8 cellular contexts compared by ENCODE assay signal in the genomic region with DNA sequence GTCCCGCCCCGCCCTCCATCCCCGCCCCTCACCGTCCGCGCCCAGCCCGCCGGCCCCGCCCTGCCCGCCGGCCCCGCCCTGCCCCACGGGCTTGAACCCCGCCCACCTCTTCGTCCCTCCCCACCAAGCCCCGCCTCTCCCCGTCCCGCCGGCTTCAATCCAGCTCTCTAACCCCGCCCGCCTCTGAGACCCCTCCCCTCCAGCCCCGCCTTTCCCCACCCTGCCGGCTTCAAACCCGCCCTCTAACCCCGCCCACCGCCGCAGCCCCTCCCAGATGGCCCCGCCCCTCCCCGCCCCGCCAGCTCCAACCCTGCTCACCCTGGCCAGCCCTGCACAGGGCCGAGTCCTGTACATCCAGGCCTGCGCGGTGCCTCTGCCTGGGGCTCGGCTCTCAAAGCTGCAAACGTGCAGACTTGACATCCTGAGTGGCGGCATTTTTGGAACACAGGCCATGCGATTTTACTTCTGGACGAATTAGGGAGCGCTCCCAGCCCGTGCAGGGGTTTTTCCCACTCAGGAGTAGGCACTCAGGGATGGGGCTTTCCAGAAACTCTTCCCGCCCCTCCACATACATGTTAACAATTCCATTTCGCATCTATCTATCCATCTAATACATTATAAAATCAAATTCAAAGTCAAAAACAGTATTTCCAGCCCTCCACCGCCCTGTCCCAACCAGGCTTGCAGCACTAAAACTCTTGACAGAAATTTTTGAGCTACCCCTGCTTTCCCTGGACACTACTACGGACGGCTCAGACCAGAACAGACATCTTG. TPM values are rescaled to one million over a fixed set of nuclear protein-coding genes. Genes with fewer than 3 reads are reported as not detected.
DNase-seq lines count a peak whose midpoint lies in the region; ATAC-seq and TF ChIP-seq lines count a peak whose summit lies in the region.

No MANE protein-coding gene starts in this region.

- no peaks in the 10 kb centered on the region for H3K27me3 Mint-ChIP-seq in Calu3 (ENCODE audit: unreplicated experiment)
- H3K27me3 Mint-ChIP-seq in naive thymus-derived CD4-positive, alpha-beta T cell, result no peaks in the 10 kb centered on the region

- H3K4me1 ChIP-seq in naive thymus-derived CD4-positive, alpha-beta T cell (ENCODE audit: control insufficient read depth in 2 of 2, insufficient read depth in 2 of 2, low read length in 2 of 2), result peaks cover 41 to 44% of the 10 kb centered on the region in 2 donors

- H3K36me3 Mint-ChIP-seq in Calu3 (ENCODE audit: insufficient read depth, unreplicated experiment), result peaks cover 15% of the 10 kb centered on the region
- peaks cover 0 to 13% (median 0%) of the 10 kb centered on the region in 5 donors for H3K36me3 Mint-ChIP-seq in naive thymus-derived CD4-positive, alpha-beta T cell

- no peaks in the 10 kb centered on the region for H3K9me3 ChIP-seq in naive thymus-derived CD4-positive, alpha-beta T cell (ENCODE audit: control insufficient read depth in 2 of 3, low read length in 3 of 3)

- H3K4me1 Mint-ChIP-seq in Calu3 (ENCODE audit: low read depth, unreplicated experiment), result peaks cover 36% of the 10 kb centered on the region
- H3K4me1 Mint-ChIP-seq in naive thymus-derived CD4-positive, alpha-beta T cell, result peaks cover 47 to 72% (median 63%) of the 10 kb centered on the region in 7 donors

- DNase-seq in Calu3, result peak; percentile 95
- peak; percentile 95 for DNase-seq in HuH-7 (ENCODE audit: low spot score)
- peak; percentile 93 for DNase-seq in OCI-M1 (lab: John Stamatoyannopoulos, UW)
- DNase-seq in activated T-cell treated with anti-CD3 and anti-CD28 coated beads, Interleukin-2, amount 50 U/mL, for 48 hours, result peak; percentile 95
- peak; percentile 84 to 97 (median 91) for DNase-seq in naive thymus-derived CD4-positive, alpha-beta T cell
- DNase-seq in stimulated activated CD8-positive, alpha-beta memory T cell treated with anti-CD3 and anti-CD28 coated beads, Interleukin-7, amount 100 ng/mL, for 24 hours (ENCODE audit: low read depth), result peak; percentile 91

- ATAC-seq in GM21526 (IDR thresholded peaks at IDR 0.05; ENCODE audit: low FRiP score, unreplicated experiment), result peak; percentile 49
- ATAC-seq in esophagus mucosa, result peak; percentile 97
- peak; percentile 93 for ATAC-seq in naive thymus-derived CD4-positive, alpha-beta T cell

- H3K27me3 ChIP-seq in naive thymus-derived CD4-positive, alpha-beta T cell (ENCODE audit: control insufficient read depth in 2 of 2, insufficient read depth in 2 of 2, low read length in 2 of 2), result no peaks in the 10 kb centered on the region

- H3K27ac Mint-ChIP-seq in Calu3 (ENCODE audit: unreplicated experiment), result peak overlapping the region; percentile 69
- peak overlapping the region; percentile 91 to 95 (median 95) for H3K27ac Mint-ChIP-seq in naive thymus-derived CD4-positive, alpha-beta T cell

- intact Hi-C loops in Calu3 (cut with micrococcal nuclease; ENCODE audit: unreplicated experiment), result no loop called here
- intact Hi-C loops in naive thymus-derived CD4-positive, alpha-beta T cell (cut with micrococcal nuclease), result loop anchor here (1.0 to 2.0 kb wide), 14 partner anchors 16 to 1648 kb away; a partner anchor contains a TSS

- H3K4me3 ChIP-seq in naive thymus-derived CD4-positive, alpha-beta T cell (ENCODE audit: low read length), result peak overlapping the region; percentile 57

- peak overlapping the region; percentile 66 for H3K27ac ChIP-seq in naive thymus-derived CD4-positive, alpha-beta T cell (ENCODE audit: low read depth, low read length)

- no peaks in the 10 kb centered on the region for H3K36me3 ChIP-seq in naive thymus-derived CD4-positive, alpha-beta T cell (ENCODE audit: control insufficient read depth in 2 of 3, insufficient read depth in 3 of 3, low read length in 3 of 3)

- no TSS peak for BruUV-seq in Calu3 (replicated peaks; lab: Mats Ljungman, UMichigan)

- H3K4me3 Mint-ChIP-seq in Calu3 (ENCODE audit: low read depth, unreplicated experiment), result peak overlapping the region; percentile 99
- H3K4me3 Mint-ChIP-seq in naive thymus-derived CD4-positive, alpha-beta T cell, result peak overlapping the region; percentile 80 to 97 (median 89)

- no peak for TF ChIP-seq CTCF in Calu3 (IDR thresholded peaks at IDR 0.05; ENCODE audit: unreplicated experiment)

- no peaks in the 10 kb centered on the region for H3K9me3 Mint-ChIP-seq in Calu3 (ENCODE audit: low read depth, unreplicated experiment)
- H3K9me3 Mint-ChIP-seq in naive thymus-derived CD4-positive, alpha-beta T cell, result no peaks in the 10 kb centered on the region

- POLR2A ChIA-PET in naive thymus-derived CD4-positive, alpha-beta T cell (lab: Charles Lee), result interaction anchor here (0.7 to 10.2 kb wide), 12 partner anchors 9 to 331 kb away, joined by 3 to 217 read pairs (median 5); a partner anchor contains a TSS

- CTCF ChIA-PET in Calu3 (lab: Charles Lee), result interaction anchor here (0.5 to 1.1 kb wide), 7 partner anchors 9 to 1819 kb away, joined by 3 to 6 read pairs (median 5); no protein-coding TSS in a partner anchor
- CTCF ChIA-PET in naive thymus-derived CD4-positive, alpha-beta T cell (lab: Charles Lee), result interaction anchor here (0.9 to 3.2 kb wide), 7 partner anchors 12 to 40 kb away, joined by 3 to 15 read pairs (median 3); no protein-coding TSS in a partner anchor

RNA-seq across cellular contexts. Expression of a gene that starts 0.5 kb away (rescaled TPM):
- total RNA-seq in Calu3 (2022), result 7.5 and 8.6 TPM in 2 replicates
- 5.8 TPM for total RNA-seq in esophagus mucosa
- 10 to 100 TPM; 23.2 to 81.4 (median 39.1) TPM for total RNA-seq in naive thymus-derived CD4-positive, alpha-beta T cell
- polyA plus RNA-seq in naive thymus-derived CD4-positive, alpha-beta T cell, result 10 to 100 TPM; 43.8 TPM

Comparison
In these comparisons a context has a peak if more than half of its experiments do, and no peak if none do; other contexts are left out.
1. Peak in every context shown above with its lines: DNase-seq, ATAC-seq, H3K4me3 ChIP-seq and H3K27ac ChIP-seq.